ENCODE assay signal across 16 cellular contexts in genomic region chr11:26947904-26948639, GRCh38. TPM values are rescaled to one million over a fixed set of nuclear protein-coding genes. Genes with fewer than 3 reads are reported as not detected.
DNase-seq lines count a peak whose midpoint lies in the region; ATAC-seq and TF ChIP-seq lines count a peak whose summit lies in the region.
"Had no signal": no experiment of that assay in that cellular context is flagged by ENCODE, and none has a peak within 500 bp of the region (broad histone marks: within the 10 kb centered on the region; RNA-seq: fewer than 3 reads in every experiment).

No MANE protein-coding gene starts in this region.

- H3K27me3 Mint-ChIP-seq in activated CD8-positive, alpha-beta memory T cell treated with anti-CD3 and anti-CD28 coated beads, Interleukin-2, amount 10 ng/mL, durations not matched to agents 7 days and 5 days = no peaks in the 10 kb centered on the region
- H3K27me3 Mint-ChIP-seq: CD4-positive, CD25-positive, alpha-beta regulatory T cell; central memory CD8-positive, alpha-beta T cell had no signal

- H3K4me3 Mint-ChIP-seq in activated CD8-positive, alpha-beta memory T cell treated with anti-CD3 and anti-CD28 coated beads, Interleukin-2, amount 10 ng/mL, durations not matched to agents 7 days and 5 days = no peak overlapping the region
- H3K4me3 Mint-ChIP-seq: central memory CD8-positive, alpha-beta T cell had no signal

- no peaks in the 10 kb centered on the region for H4K20me1 ChIP-seq in OCI-LY1 (ENCODE audit: insufficient read depth, low read length)

- no peak overlapping the region for H3K9ac ChIP-seq in OCI-LY1 (ENCODE audit: low read length)

- no peaks in the 10 kb centered on the region for H3K79me2 ChIP-seq in OCI-LY1 (ENCODE audit: insufficient read depth, low read length)

- H3K36me3 ChIP-seq in OCI-LY1 (ENCODE audit: insufficient read depth, low read length) (no peaks in the 10 kb centered on the region), muscle layer of duodenum (ENCODE audit: control insufficient read depth in 1 of 2, insufficient read depth in 2 of 2, low read length in 2 of 2) (no peaks in the 10 kb centered on the region), tibial artery (no peaks in the 10 kb centered on the region)

- H2AFZ ChIP-seq in OCI-LY1 (ENCODE audit: low read length) = 0 out of 2 replicates have a peak overlapping the region, but pooled peaks have one; percentile 68

- H3K27me3 ChIP-seq in OCI-LY1 (ENCODE audit: insufficient read depth, low read length) (no peaks in the 10 kb centered on the region), muscle layer of duodenum (ENCODE audit: low read depth, low read length) (no peaks in the 10 kb centered on the region), tibial artery (no peaks in the 10 kb centered on the region)

- H3K4me1 ChIP-seq in OCI-LY1 (ENCODE audit: insufficient read depth, low read length, severe bottlenecking) = peaks cover 57% of the 10 kb centered on the region
- peaks cover 9 to 15% of the 10 kb centered on the region in 2 donors for H3K4me1 ChIP-seq in muscle layer of duodenum (ENCODE audit: control insufficient read depth in 1 of 2, insufficient read depth in 2 of 2, low read length in 2 of 2)
- H3K4me1 ChIP-seq in tibial artery = peaks cover 0 to 88% (median 49%) of the 10 kb centered on the region in 4 donors

- no peak for TF ChIP-seq CTCF in OCI-LY1 (IDR thresholded peaks at IDR 0.05; ENCODE audit: low read length)
- TF ChIP-seq CTCF in cardiac fibroblast (IDR thresholded peaks at IDR 0.05; ENCODE audit: low read depth, low read length) = no peak
- no peak for TF ChIP-seq CTCF in tibial artery (IDR thresholded peaks at IDR 0.05)

- H3K9me3 ChIP-seq in OCI-LY1 (ENCODE audit: low read length) (no peaks in the 10 kb centered on the region), muscle layer of duodenum (ENCODE audit: control insufficient read depth in 1 of 2, low read length in 2 of 2) (no peaks in the 10 kb centered on the region), tibial artery (no peaks in the 10 kb centered on the region)

- H3K4me3 ChIP-seq in OCI-LY1 (ENCODE audit: low read depth, low read length, poor library complexity, severe bottlenecking) (no peak overlapping the region), cardiac fibroblast (replicated peaks in 1 of 2; ENCODE audit: low read depth in 2 of 2, low read length in 2 of 2) (no peak overlapping the region), muscle layer of duodenum (ENCODE audit: low read depth in 1 of 2, low read length in 2 of 2) (no peak overlapping the region), tibial artery (no peak overlapping the region)

- DNase-seq in cardiac fibroblast (ENCODE audit: low read depth in 2 of 2) (peak; percentile 41 to 91), tibial artery (no peak), medulla oblongata (ENCODE audit: extremely low spot score) (no peak)
- no peak for DNase-seq in activated CD8-positive, alpha-beta memory T cell treated with anti-CD3 and anti-CD28 coated beads, Interleukin-2, amount 10 ng/mL, durations not matched to agents 7 days and 5 days
- DNase-seq: activated naive CD4-positive, alpha-beta T cell treated with Interleukin-2 at 50 U/mL for 16 hours; CD4-positive, CD25-positive, alpha-beta regulatory T cell; Karpas-422; NCI-H1930; nucleus accumbens; stimulated activated CD4-positive, alpha-beta T cell treated with anti-CD3 and anti-CD28 coated beads, Interleukin-2, amount 100 ng/mL, for 48 hours had no signal

- intact Hi-C loops in tibial artery (cut with DNase I; ENCODE audit: low total_unique reads) = loop anchor here (10.0 kb wide), 1 partner anchor 47 kb away; the partner anchor contains the start of gene FIBIN

- ATAC-seq in HG03565 (IDR thresholded peaks at IDR 0.05; ENCODE audit: unreplicated experiment) = no peak
- no peak for ATAC-seq in activated CD8-positive, alpha-beta memory T cell treated with anti-CD3 and anti-CD28 coated beads, Interleukin-2, amount 10 ng/mL, durations not matched to agents 7 days and 5 days

- H3F3A ChIP-seq in OCI-LY1 (ENCODE audit: insufficient read depth, low read length) = no peaks in the 10 kb centered on the region

- H3K4me2 ChIP-seq in OCI-LY1 (ENCODE audit: low read length) = no peak overlapping the region

- H3K36me3 Mint-ChIP-seq in activated CD8-positive, alpha-beta memory T cell treated with anti-CD3 and anti-CD28 coated beads, Interleukin-2, amount 10 ng/mL, durations not matched to agents 7 days and 5 days = no peaks in the 10 kb centered on the region
- H3K36me3 Mint-ChIP-seq: CD4-positive, CD25-positive, alpha-beta regulatory T cell had no signal

- H3K4me1 Mint-ChIP-seq in activated CD8-positive, alpha-beta memory T cell treated with anti-CD3 and anti-CD28 coated beads, Interleukin-2, amount 10 ng/mL, durations not matched to agents 7 days and 5 days = no peaks in the 10 kb centered on the region
- H3K4me1 Mint-ChIP-seq: CD4-positive, CD25-positive, alpha-beta regulatory T cell; central memory CD8-positive, alpha-beta T cell had no signal

- CTCF ChIA-PET in activated CD8-positive, alpha-beta memory T cell treated with anti-CD3 and anti-CD28 coated beads, Interleukin-2, amount 10 ng/mL, durations not matched to agents 7 days and 5 days (lab: Charles Lee) = no interaction called here

- no peak overlapping the region for H3K27ac Mint-ChIP-seq in activated CD8-positive, alpha-beta memory T cell treated with anti-CD3 and anti-CD28 coated beads, Interleukin-2, amount 10 ng/mL, durations not matched to agents 7 days and 5 days
- H3K27ac Mint-ChIP-seq: CD4-positive, CD25-positive, alpha-beta regulatory T cell had no signal

- peak overlapping the region; percentile 77 for H3K27ac ChIP-seq in OCI-LY1 (ENCODE audit: low read depth, low read length, poor library complexity, severe bottlenecking)
- H3K27ac ChIP-seq in muscle layer of duodenum (ENCODE audit: low read length) = peak overlapping the region; percentile 43
- H3K27ac ChIP-seq in tibial artery = peak overlapping the region; percentile 49 to 58

- no peaks in the 10 kb centered on the region for H3K9me2 ChIP-seq in OCI-LY1 (ENCODE audit: low read depth, low read length)

- peaks cover 6% of the 10 kb centered on the region for H3K9me3 Mint-ChIP-seq in activated CD8-positive, alpha-beta memory T cell treated with anti-CD3 and anti-CD28 coated beads, Interleukin-2, amount 10 ng/mL, durations not matched to agents 7 days and 5 days (ENCODE audit: low read depth)

RNA-seq across cellular contexts. Expression of gene FIBIN, which starts 45.8 kb away (rescaled TPM):
- not detected for total RNA-seq in activated CD8-positive, alpha-beta memory T cell treated with anti-CD3 and anti-CD28 coated beads, Interleukin-2, amount 10 ng/mL, durations not matched to agents 7 days and 5 days
- total RNA-seq: CD4-positive, CD25-positive, alpha-beta regulatory T cell; lung microvascular endothelial cell; SK-MEL-5 had no signal

Comparison
In these comparisons a context has a peak if more than half of its experiments do, and no peak if none do; other contexts are left out.
1. DNase-seq: peak in cardiac fibroblast (2 of 2); none in tibial artery (0 of 2), medulla oblongata (single experiment) and activated CD8-positive, alpha-beta memory T cell treated with anti-CD3 and anti-CD28 coated beads, Interleukin-2, amount 10 ng/mL, durations not matched to agents 7 days and 5 days (single experiment).
2. Peak in every context shown above with its lines, with median percentiles within 50 percentile points of each other: H3K27ac ChIP-seq.